8 cellular contexts compared by ENCODE assay signal in genomic region chr6:134177753-134178229, GRCh38.
A peak's percentile ranks its signal among the peaks of the same experiment; 100 is the strongest.
DNase-seq lines count a peak whose midpoint lies in the region; ATAC-seq and TF ChIP-seq lines count a peak whose summit lies in the region.

No MANE protein-coding gene starts in this region.

- H3K9me2 ChIP-seq in hepatocyte (replicated peaks; ENCODE audit: insufficient read depth), result no peaks in the 10 kb centered on the region

- peak overlapping the region; percentile 86 for H3K27ac ChIP-seq in hepatocyte

- H3K36me3 ChIP-seq in hepatocyte (replicated peaks; ENCODE audit: insufficient read depth, low read depth), result no peaks in the 10 kb centered on the region

- H3K4me2 ChIP-seq in hepatocyte, result peak overlapping the region; percentile 94

- POLR2A ChIA-PET in activated CD8-positive, alpha-beta T cell treated with anti-CD3 and anti-CD28 coated beads for 36 hours (lab: Charles Lee), result interaction anchor here (1.1 to 1.8 kb wide), 4 partner anchors 57 to 174 kb away, joined by 3 to 8 read pairs (median 4); no protein-coding TSS in a partner anchor

- H3K27me3 ChIP-seq in hepatocyte, result no peaks in the 10 kb centered on the region

- intact Hi-C loops in activated CD8-positive, alpha-beta T cell treated with anti-CD3 and anti-CD28 coated beads for 36 hours (cut with micrococcal nuclease), result loop anchor here (2.0 to 10.0 kb wide), 3 partner anchors 59 to 347 kb away; no protein-coding TSS in a partner anchor

- peak overlapping the region; percentile 34 for H2AFZ ChIP-seq in hepatocyte

- no peak for DNase-seq in activated CD8-positive, alpha-beta memory T cell treated with anti-CD3 and anti-CD28 coated beads, Interleukin-2, amount 10 ng/mL, durations not matched to agents 7 days and 5 days
- no peak for DNase-seq in activated CD8-positive, alpha-beta memory T cell treated with anti-CD3 and anti-CD28 coated beads, Interleukin-2, amount 50 U/mL, for 4 hours
- peak; percentile 30 for DNase-seq in activated CD8-positive, alpha-beta T cell treated with anti-CD3 and anti-CD28 coated beads for 36 hours
- DNase-seq in hepatocyte (ENCODE audit: low spot score) (peak; percentile 48), NCI-H1092 (lab: John Stamatoyannopoulos, UW) (no peak), middle frontal gyrus (ENCODE audit: extremely low spot score, low spot score) (no peak)
- DNase-seq in stimulated activated naive B cell treated with anti-CD40 and anti-IgM and Interleukin-4, amounts not matched to agents 10 μg/mL and 1 μg/mL and 100 μg/mL, for 72 hours, result no peak

- no peaks in the 10 kb centered on the region for H3K27me3 Mint-ChIP-seq in activated CD8-positive, alpha-beta memory T cell treated with anti-CD3 and anti-CD28 coated beads, Interleukin-2, amount 10 ng/mL, durations not matched to agents 7 days and 5 days
- no peaks in the 10 kb centered on the region for H3K27me3 Mint-ChIP-seq in activated CD8-positive, alpha-beta T cell treated with anti-CD3 and anti-CD28 coated beads for 36 hours
- H3K27me3 Mint-ChIP-seq in stimulated activated naive B cell treated with anti-CD40 and anti-IgM and Interleukin-4, amounts not matched to agents 10 μg/mL and 1 μg/mL and 100 μg/mL, for 72 hours, result no peaks in the 10 kb centered on the region

- H3K4me1 Mint-ChIP-seq in activated CD8-positive, alpha-beta memory T cell treated with anti-CD3 and anti-CD28 coated beads, Interleukin-2, amount 10 ng/mL, durations not matched to agents 7 days and 5 days, result peaks cover 35% of the 10 kb centered on the region
- H3K4me1 Mint-ChIP-seq in activated CD8-positive, alpha-beta T cell treated with anti-CD3 and anti-CD28 coated beads for 36 hours (ENCODE audit: low read depth), result peaks cover 35% of the 10 kb centered on the region
- peaks cover 27 to 43% of the 10 kb centered on the region in 2 donors for H3K4me1 Mint-ChIP-seq in stimulated activated naive B cell treated with anti-CD40 and anti-IgM and Interleukin-4, amounts not matched to agents 10 μg/mL and 1 μg/mL and 100 μg/mL, for 72 hours

- ATAC-seq in activated CD8-positive, alpha-beta memory T cell treated with anti-CD3 and anti-CD28 coated beads, Interleukin-2, amount 10 ng/mL, durations not matched to agents 7 days and 5 days, result no peak
- no peak for ATAC-seq in activated CD8-positive, alpha-beta T cell treated with anti-CD3 and anti-CD28 coated beads for 36 hours
- no peak for ATAC-seq in stimulated activated naive B cell treated with anti-CD40 and anti-IgM and Interleukin-4, amounts not matched to agents 10 μg/mL and 1 μg/mL and 100 μg/mL, for 72 hours (replicated peaks)
- ATAC-seq in GM21737 (IDR thresholded peaks at IDR 0.05; ENCODE audit: unreplicated experiment), result no peak

- peaks cover 15% of the 10 kb centered on the region for H3K79me2 ChIP-seq in hepatocyte

- peaks cover 9% of the 10 kb centered on the region for H4K20me1 ChIP-seq in hepatocyte (ENCODE audit: insufficient read depth, poor library complexity, severe bottlenecking)

- peak overlapping the region; percentile 77 for H3K4me3 Mint-ChIP-seq in activated CD8-positive, alpha-beta memory T cell treated with anti-CD3 and anti-CD28 coated beads, Interleukin-2, amount 10 ng/mL, durations not matched to agents 7 days and 5 days
- H3K4me3 Mint-ChIP-seq in activated CD8-positive, alpha-beta T cell treated with anti-CD3 and anti-CD28 coated beads for 36 hours, result peak overlapping the region; percentile 98
- peak overlapping the region; percentile 86 to 88 for H3K4me3 Mint-ChIP-seq in stimulated activated naive B cell treated with anti-CD40 and anti-IgM and Interleukin-4, amounts not matched to agents 10 μg/mL and 1 μg/mL and 100 μg/mL, for 72 hours

- no peak for TF ChIP-seq CTCF in activated CD8-positive, alpha-beta T cell treated with anti-CD3 and anti-CD28 coated beads for 36 hours (IDR thresholded peaks at IDR 0.05)
- TF ChIP-seq CTCF in hepatocyte (IDR thresholded peaks at IDR 0.05; ENCODE audit: poor library complexity), result no peak

- CTCF ChIA-PET in activated CD8-positive, alpha-beta memory T cell treated with anti-CD3 and anti-CD28 coated beads, Interleukin-2, amount 10 ng/mL, durations not matched to agents 7 days and 5 days (lab: Charles Lee), result interaction anchor here (0.5 to 2.6 kb wide), 16 partner anchors 27 to 763 kb away, joined by 3 to 24 read pairs (median 3); no protein-coding TSS in a partner anchor
- CTCF ChIA-PET in activated CD8-positive, alpha-beta T cell treated with anti-CD3 and anti-CD28 coated beads for 36 hours (lab: Charles Lee), result interaction anchor here (0.9 to 3.2 kb wide), 13 partner anchors 17 to 763 kb away, joined by 3 to 22 read pairs (median 5); no protein-coding TSS in a partner anchor

- WGBS in hepatocyte (ENCODE audit: low lambda C conversion rate, missing lambda C conversion rate), result 48% methylated on average over 12 of the region's 12 CpGs

- H3K9me3 ChIP-seq in hepatocyte (ENCODE audit: low read depth), result no peaks in the 10 kb centered on the region

- peak overlapping the region; percentile 4 for H3K4me3 ChIP-seq in hepatocyte

- H3K36me3 Mint-ChIP-seq in activated CD8-positive, alpha-beta memory T cell treated with anti-CD3 and anti-CD28 coated beads, Interleukin-2, amount 10 ng/mL, durations not matched to agents 7 days and 5 days, result peaks cover 8% of the 10 kb centered on the region
- H3K36me3 Mint-ChIP-seq in activated CD8-positive, alpha-beta T cell treated with anti-CD3 and anti-CD28 coated beads for 36 hours (ENCODE audit: low read depth), result peaks cover 19% of the 10 kb centered on the region
- H3K36me3 Mint-ChIP-seq in stimulated activated naive B cell treated with anti-CD40 and anti-IgM and Interleukin-4, amounts not matched to agents 10 μg/mL and 1 μg/mL and 100 μg/mL, for 72 hours, result peaks cover 0 to 4% of the 10 kb centered on the region in 2 donors

- H3K27ac Mint-ChIP-seq in activated CD8-positive, alpha-beta memory T cell treated with anti-CD3 and anti-CD28 coated beads, Interleukin-2, amount 10 ng/mL, durations not matched to agents 7 days and 5 days, result peak overlapping the region; percentile 77
- H3K27ac Mint-ChIP-seq in activated CD8-positive, alpha-beta T cell treated with anti-CD3 and anti-CD28 coated beads for 36 hours, result peak overlapping the region; percentile 98
- H3K27ac Mint-ChIP-seq in stimulated activated naive B cell treated with anti-CD40 and anti-IgM and Interleukin-4, amounts not matched to agents 10 μg/mL and 1 μg/mL and 100 μg/mL, for 72 hours, result peak overlapping the region; percentile 37

- no peaks in the 10 kb centered on the region for H3K9me3 Mint-ChIP-seq in activated CD8-positive, alpha-beta memory T cell treated with anti-CD3 and anti-CD28 coated beads, Interleukin-2, amount 10 ng/mL, durations not matched to agents 7 days and 5 days (ENCODE audit: low read depth)
- no peaks in the 10 kb centered on the region for H3K9me3 Mint-ChIP-seq in activated CD8-positive, alpha-beta T cell treated with anti-CD3 and anti-CD28 coated beads for 36 hours
- no peaks in the 10 kb centered on the region for H3K9me3 Mint-ChIP-seq in stimulated activated naive B cell treated with anti-CD40 and anti-IgM and Interleukin-4, amounts not matched to agents 10 μg/mL and 1 μg/mL and 100 μg/mL, for 72 hours

- H3K4me1 ChIP-seq in hepatocyte (ENCODE audit: insufficient read depth), result peaks cover 13% of the 10 kb centered on the region

Comparison
In these comparisons a context has a peak if more than half of its experiments do, and no peak if none do; other contexts are left out.
1. DNase-seq: peak in activated CD8-positive, alpha-beta T cell treated with anti-CD3 and anti-CD28 coated beads for 36 hours (single experiment) and hepatocyte (single experiment); none in activated CD8-positive, alpha-beta memory T cell treated with anti-CD3 and anti-CD28 coated beads, Interleukin-2, amount 10 ng/mL, durations not matched to agents 7 days and 5 days (single experiment), activated CD8-positive, alpha-beta memory T cell treated with anti-CD3 and anti-CD28 coated beads, Interleukin-2, amount 50 U/mL, for 4 hours (single experiment), stimulated activated naive B cell treated with anti-CD40 and anti-IgM and Interleukin-4, amounts not matched to agents 10 μg/mL and 1 μg/mL and 100 μg/mL, for 72 hours (single experiment), NCI-H1092 (single experiment) and middle frontal gyrus (single experiment).
2. H3K27ac Mint-ChIP-seq: peak in every context shown above with its lines; median percentile 98 in activated CD8-positive, alpha-beta T cell treated with anti-CD3 and anti-CD28 coated beads for 36 hours; 77 in activated CD8-positive, alpha-beta memory T cell treated with anti-CD3 and anti-CD28 coated beads, Interleukin-2, amount 10 ng/mL, durations not matched to agents 7 days and 5 days; 37 in stimulated activated naive B cell treated with anti-CD40 and anti-IgM and Interleukin-4, amounts not matched to agents 10 μg/mL and 1 μg/mL and 100 μg/mL, for 72 hours.
3. Peak in every context shown above with its lines, with median percentiles within 50 percentile points of each other: H3K4me3 Mint-ChIP-seq.